Comparison of ENCODE assay signal across 1 cellular context in the genomic region with DNA sequence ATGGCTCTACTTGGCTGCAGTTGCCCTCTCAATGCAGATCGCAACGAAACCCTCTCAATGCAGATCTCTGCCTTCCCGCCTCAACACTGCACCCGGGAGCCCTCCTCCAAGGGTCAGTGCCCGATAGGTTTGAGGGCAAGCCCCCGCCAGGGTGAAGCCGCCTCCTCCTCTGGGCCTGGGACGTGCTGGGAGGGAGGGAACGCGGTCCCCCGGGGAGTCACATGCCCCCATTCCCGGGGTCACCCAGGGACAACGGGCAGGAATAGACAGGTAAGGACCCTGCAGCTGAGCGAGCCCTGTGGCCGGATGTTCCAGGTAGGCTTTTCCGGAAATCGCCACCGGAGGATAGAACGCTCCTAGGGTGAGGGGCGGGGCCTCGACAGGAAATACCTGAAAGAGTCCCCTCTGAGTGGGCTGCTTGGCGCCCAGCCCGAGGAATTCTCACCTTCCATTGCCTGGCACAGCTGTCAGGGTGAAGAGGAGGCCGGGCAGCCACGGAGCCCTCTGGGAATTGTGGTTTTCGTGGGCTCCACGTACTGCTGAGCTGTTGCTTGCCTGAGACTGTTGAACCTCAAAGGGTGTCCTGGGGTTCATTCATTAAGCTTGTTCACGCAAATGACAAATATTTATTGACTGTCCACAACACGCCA.
TF ChIP-seq lines count a peak whose summit lies in the region.

No MANE protein-coding gene starts in this region.

TF ChIP-seq in IMR-90, 13 proteins besides CTCF, POLR2A, EP300 and RAD21:
- TF ChIP-seq CHD1 (IDR thresholded peaks at IDR 0.05; ENCODE audit: low read depth, low read length) (no peak), RCOR1 (IDR thresholded peaks at IDR 0.05; ENCODE audit: insufficient replicate concordance, low read length) (no peak), MAFK (IDR thresholded peaks at IDR 0.05; ENCODE audit: low read depth, low read length) (no peak), RFX5 (IDR thresholded peaks at IDR 0.05; ENCODE audit: low read depth, low read length) (no peak), SMC3 (IDR thresholded peaks at IDR 0.05; ENCODE audit: low read depth, low read length) (no peak), MAZ (IDR thresholded peaks at IDR 0.05; ENCODE audit: borderline replicate concordance, low read depth, low read length) (no peak), MXI1 (IDR thresholded peaks at IDR 0.05; ENCODE audit: borderline replicate concordance, low read depth, low read length) (no peak), NFE2L2 (IDR thresholded peaks at IDR 0.05; ENCODE audit: low read depth, low read length) (no peak), BHLHE40 (IDR thresholded peaks at IDR 0.05; ENCODE audit: low read depth, low read length) (no peak), CEBPB (IDR thresholded peaks at IDR 0.05; ENCODE audit: low read depth, low read length) (no peak), FOS (IDR thresholded peaks at IDR 0.05; ENCODE audit: low read depth, low read length) (no peak)
- TF ChIP-seq, protein P1, sequence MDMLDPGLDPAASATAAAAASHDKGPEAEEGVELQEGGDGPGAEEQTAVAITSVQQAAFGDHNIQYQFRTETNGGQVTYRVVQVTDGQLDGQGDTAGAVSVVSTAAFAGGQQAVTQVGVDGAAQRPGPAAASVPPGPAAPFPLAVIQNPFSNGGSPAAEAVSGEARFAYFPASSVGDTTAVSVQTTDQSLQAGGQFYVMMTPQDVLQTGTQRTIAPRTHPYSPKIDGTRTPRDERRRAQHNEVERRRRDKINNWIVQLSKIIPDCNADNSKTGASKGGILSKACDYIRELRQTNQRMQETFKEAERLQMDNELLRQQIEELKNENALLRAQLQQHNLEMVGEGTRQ (IDR thresholded peaks at IDR 0.05; ENCODE audit: low read depth, low read length) = no peak
- TF ChIP-seq, protein P2, sequence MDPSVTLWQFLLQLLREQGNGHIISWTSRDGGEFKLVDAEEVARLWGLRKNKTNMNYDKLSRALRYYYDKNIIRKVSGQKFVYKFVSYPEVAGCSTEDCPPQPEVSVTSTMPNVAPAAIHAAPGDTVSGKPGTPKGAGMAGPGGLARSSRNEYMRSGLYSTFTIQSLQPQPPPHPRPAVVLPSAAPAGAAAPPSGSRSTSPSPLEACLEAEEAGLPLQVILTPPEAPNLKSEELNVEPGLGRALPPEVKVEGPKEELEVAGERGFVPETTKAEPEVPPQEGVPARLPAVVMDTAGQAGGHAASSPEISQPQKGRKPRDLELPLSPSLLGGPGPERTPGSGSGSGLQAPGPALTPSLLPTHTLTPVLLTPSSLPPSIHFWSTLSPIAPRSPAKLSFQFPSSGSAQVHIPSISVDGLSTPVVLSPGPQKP (IDR thresholded peaks at IDR 0.05; ENCODE audit: borderline replicate concordance, low read depth, low read length) = no peak
